In the genomic region with DNA sequence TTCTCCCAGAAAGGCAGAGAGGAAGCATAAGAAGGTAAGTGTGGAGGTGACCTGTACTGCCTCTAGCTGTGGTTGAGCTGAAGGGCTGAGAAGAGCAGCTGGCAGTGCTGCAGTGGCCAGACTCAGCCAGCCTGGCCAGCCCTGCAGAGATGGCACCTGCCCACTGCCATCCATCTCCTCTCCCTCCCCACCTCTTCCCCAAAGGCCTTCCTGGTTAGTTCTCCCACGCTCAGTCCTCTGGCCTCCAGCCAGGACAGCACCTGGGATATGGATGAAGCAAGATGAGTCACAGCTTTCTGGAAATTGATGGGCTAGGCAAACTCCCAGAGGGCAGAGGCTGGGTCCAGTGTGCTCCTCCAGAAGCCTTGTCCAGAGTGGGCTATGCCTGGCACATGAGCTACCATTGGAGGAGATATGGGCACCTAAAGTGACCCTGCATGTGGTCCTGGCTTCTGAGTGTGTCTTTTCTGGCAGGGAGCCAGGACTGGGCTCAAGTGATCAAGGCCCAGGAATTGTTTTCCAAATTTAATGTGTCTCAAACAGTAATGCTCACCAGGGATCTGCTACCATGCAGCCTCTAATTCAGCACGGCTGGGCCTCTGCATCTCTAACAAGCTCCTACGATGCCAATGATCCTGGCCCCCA, we compare ENCODE assay signal across 11 cellular contexts.
A peak's percentile ranks its signal among the peaks of the same experiment; 100 is the strongest.
DNase-seq lines count a peak whose midpoint lies in the region; ATAC-seq, FAIRE-seq and TF ChIP-seq lines count a peak whose summit lies in the region.
"Had no signal": no experiment of that assay in that cellular context is flagged by ENCODE, and none has a peak within 500 bp of the region (broad histone marks: within the 10 kb centered on the region; RNA-seq: fewer than 3 reads in every experiment).

No MANE protein-coding gene starts in this region.

- H3K36me3 ChIP-seq in hepatocyte (replicated peaks; ENCODE audit: insufficient read depth, low read depth) = no peaks in the 10 kb centered on the region

- intact Hi-C loops in left cardiac atrium (cut with DNase I) = no loop called here
- intact Hi-C loops in cardiac septum (cut with DNase I) = no loop called here

- TF ChIP-seq CTCF in hepatocyte (IDR thresholded peaks at IDR 0.05; ENCODE audit: poor library complexity) = no peak
- no peak for TF ChIP-seq CTCF in osteocyte (IDR thresholded peaks at IDR 0.05)

- peak; percentile 40 for DNase-seq in left cardiac atrium
- DNase-seq in cardiac septum (ENCODE audit: low spot score) = no peak
- peak; percentile 34 for DNase-seq in RKO (ENCODE audit: low spot score)
- peak; percentile 22 for DNase-seq in hepatocyte (ENCODE audit: low spot score)
- peak; percentile 88 for DNase-seq in urothelium cell line (ENCODE audit: low spot score)
- no peak for DNase-seq in osteocyte (ENCODE audit: extremely low spot score, unreplicated experiment)
- DNase-seq in iPS-NIHi7 (ENCODE audit: extremely low spot score) = no peak
- DNase-seq: ACHN, anterior cingulate cortex, T-cell had no signal

- H3K4me1 ChIP-seq in hepatocyte (ENCODE audit: insufficient read depth) = no peaks in the 10 kb centered on the region

- peak in 1 of 2 donors; percentile 68 for ATAC-seq in left cardiac atrium
- no peak for ATAC-seq in HG03045 (IDR thresholded peaks at IDR 0.05; ENCODE audit: unreplicated experiment)
- ATAC-seq: T-cell had no signal

- no peak overlapping the region for H3K27ac Mint-ChIP-seq in osteocyte (ENCODE audit: unreplicated experiment)
- H3K27ac Mint-ChIP-seq: T-cell had no signal

- peak; percentile 93 for FAIRE-seq in urothelium cell line (lab: Jason Lieb, UNC)

- H3K79me2 ChIP-seq in hepatocyte = no peaks in the 10 kb centered on the region

- peaks cover 4% of the 10 kb centered on the region for H3K27me3 Mint-ChIP-seq in osteocyte (ENCODE audit: unreplicated experiment)
- H3K27me3 Mint-ChIP-seq: T-cell had no signal

- no peaks in the 10 kb centered on the region for H3K9me3 Mint-ChIP-seq in osteocyte (ENCODE audit: unreplicated experiment)
- H3K9me3 Mint-ChIP-seq: T-cell had no signal

- H3K9me3 ChIP-seq in hepatocyte (ENCODE audit: low read depth) = no peaks in the 10 kb centered on the region

- peaks cover 2% of the 10 kb centered on the region for H3K4me1 Mint-ChIP-seq in osteocyte (ENCODE audit: unreplicated experiment)

- no peak overlapping the region for H3K4me3 Mint-ChIP-seq in osteocyte (ENCODE audit: unreplicated experiment)
- H3K4me3 Mint-ChIP-seq: T-cell had no signal

- H3K36me3 Mint-ChIP-seq in osteocyte (ENCODE audit: unreplicated experiment) = no peaks in the 10 kb centered on the region
- H3K36me3 Mint-ChIP-seq: T-cell had no signal

- WGBS in hepatocyte (ENCODE audit: low lambda C conversion rate, missing lambda C conversion rate) = 69% methylated on average over 3 of the region's 3 CpGs

- H3K27ac ChIP-seq in hepatocyte = no peak overlapping the region

- H4K20me1 ChIP-seq in hepatocyte (ENCODE audit: insufficient read depth, poor library complexity, severe bottlenecking) = no peaks in the 10 kb centered on the region

- H3K4me2 ChIP-seq in hepatocyte = no peak overlapping the region

- no peaks in the 10 kb centered on the region for H3K9me2 ChIP-seq in hepatocyte (replicated peaks; ENCODE audit: insufficient read depth)

- H3K4me3 ChIP-seq in hepatocyte = no peak overlapping the region

- H3K27me3 ChIP-seq in hepatocyte = no peaks in the 10 kb centered on the region

- no peak overlapping the region for H2AFZ ChIP-seq in hepatocyte

Comparison
In these comparisons a context has a peak if more than half of its experiments do, and no peak if none do; other contexts are left out.
1. DNase-seq: peak in left cardiac atrium (single experiment), RKO (single experiment), hepatocyte (single experiment) and urothelium cell line (single experiment); none in cardiac septum (single experiment), osteocyte (single experiment) and iPS-NIHi7 (single experiment).